In genomic region chr12:33052141-33053051, GRCh38 we compare ENCODE assay signal across 20 cellular contexts.
DNase-seq lines count a peak whose midpoint lies in the region; ATAC-seq and TF ChIP-seq lines count a peak whose summit lies in the region.
"Had no signal": no experiment of that assay in that cellular context is flagged by ENCODE, and none has a peak within 500 bp of the region (broad histone marks: within the 10 kb centered on the region; RNA-seq: fewer than 3 reads in every experiment).

No MANE protein-coding gene starts in this region.

- H3K4me1 Mint-ChIP-seq in GM23338 = peaks cover 16% of the 10 kb centered on the region

- 92% methylated on average over 41 of the region's 41 CpGs for WGBS in right cardiac atrium
- 84% methylated on average over 5 of the region's 41 CpGs; no CpG with 5 or more reads in 1 of the 2 donors for WGBS in gastroesophageal sphincter (ENCODE audit: low coverage in 1 of 2), 2 donors
- WGBS in spleen, 5 donors = 88 to 94% (median 92%) methylated on average over 13 to 41 of the region's 41 CpGs
- WGBS in stomach, 5 donors = 91 to 94% (median 91%) methylated on average over 9 to 41 of the region's 41 CpGs

- no peak for TF ChIP-seq POLR2A in gastroesophageal sphincter (IDR thresholded peaks at IDR 0.05)
- TF ChIP-seq POLR2A in spleen (IDR thresholded peaks at IDR 0.05) = no peak
- TF ChIP-seq POLR2A in stomach (IDR thresholded peaks at IDR 0.05) = no peak

- H3K4me1 ChIP-seq in right cardiac atrium (ENCODE audit: control insufficient read depth, insufficient read depth, low read length) (no peaks in the 10 kb centered on the region), gastroesophageal sphincter (no peaks in the 10 kb centered on the region), spleen (no peaks in the 10 kb centered on the region), GM23338 (ENCODE audit: insufficient read depth) (peaks cover 6% of the 10 kb centered on the region), stomach (no peaks in the 10 kb centered on the region)
- H3K4me1 ChIP-seq: HAP-1 had no signal

- no peak overlapping the region for H2AFZ ChIP-seq in GM23338
- H2AFZ ChIP-seq: GM23248 had no signal

- H3K9me3 Mint-ChIP-seq in GM23338 = peaks cover 7% of the 10 kb centered on the region

- DNase-seq in right cardiac atrium = peak in 2 of 3 donors; percentile 29 to 39
- no peak for DNase-seq in Right ventricle myocardium superior
- DNase-seq in spleen = peak; percentile 63
- DNase-seq in GM23338 (ENCODE audit: low spot score) = no peak
- DNase-seq in stomach = no peak
- no peak for DNase-seq in SHP77 treated with DMSO at 0.1 percent for 48 hours (lab: John Stamatoyannopoulos, UW)
- DNase-seq: GM23248, HFFc6, KBM-7, MV-4-11, NCI-H1105, NCI-H146, NCI-H1930, NCI-H446 treated with DMSO at 0.1 percent for 48 hours, NCI-H526, RPMI8226, SIG-M5 had no signal

- no peak overlapping the region for H3K27ac Mint-ChIP-seq in GM23338
- H3K27ac Mint-ChIP-seq: HFFc6 had no signal

- H3K27ac ChIP-seq in right cardiac atrium (ENCODE audit: low read length) = no peak overlapping the region
- H3K27ac ChIP-seq in gastroesophageal sphincter = no peak overlapping the region
- no peak overlapping the region for H3K27ac ChIP-seq in spleen
- H3K27ac ChIP-seq in GM23338 (ENCODE audit: low read depth) = no peak overlapping the region
- no peak overlapping the region for H3K27ac ChIP-seq in stomach
- H3K27ac ChIP-seq: GM23248, SK-N-MC had no signal

- H3K36me3 ChIP-seq in gastroesophageal sphincter = no peaks in the 10 kb centered on the region
- no peaks in the 10 kb centered on the region for H3K36me3 ChIP-seq in spleen
- no peaks in the 10 kb centered on the region for H3K36me3 ChIP-seq in GM23338 (ENCODE audit: insufficient read depth)
- H3K36me3 ChIP-seq in stomach = no peaks in the 10 kb centered on the region
- H3K36me3 ChIP-seq: HAP-1 had no signal

- H3F3A ChIP-seq in GM23338 (replicated peaks; ENCODE audit: low read depth) = no peaks in the 10 kb centered on the region

- no peaks in the 10 kb centered on the region for H3K79me2 ChIP-seq in GM23338 (replicated peaks; ENCODE audit: insufficient read depth)

- no peaks in the 10 kb centered on the region for H3K36me3 Mint-ChIP-seq in GM23338 (ENCODE audit: low read depth)

- H3K27me3 Mint-ChIP-seq in GM23338 (ENCODE audit: insufficient read depth, low read depth, poor library complexity) = peaks cover 1% of the 10 kb centered on the region

- no peaks in the 10 kb centered on the region for H3K9me2 ChIP-seq in GM23338 (ENCODE audit: insufficient read depth)

- H3K4me2 ChIP-seq in GM23338 = no peak overlapping the region

- TF ChIP-seq EP300 in gastroesophageal sphincter (IDR thresholded peaks at IDR 0.05) (no peak), stomach (IDR thresholded peaks at IDR 0.05) (no peak)

- intact Hi-C loops in right cardiac atrium (cut with DNase I) = no loop called here
- intact Hi-C loops in Right ventricle myocardium superior (cut with DNase I) = no loop called here
- intact Hi-C loops in spleen (cut with DNase I; ENCODE audit: low total_unique reads) = no loop called here
- intact Hi-C loops in stomach (cut with DNase I; ENCODE audit: low total_unique reads) = no loop called here

- H3K4me3 ChIP-seq in right cardiac atrium (ENCODE audit: low read length) (no peak overlapping the region), gastroesophageal sphincter (no peak overlapping the region), spleen (no peak overlapping the region), GM23338 (no peak overlapping the region), stomach (no peak overlapping the region)
- H3K4me3 ChIP-seq: GM23248, HAP-1, SK-N-MC had no signal

- H3K27me3 ChIP-seq in right cardiac atrium (ENCODE audit: control insufficient read depth, insufficient read depth) (no peaks in the 10 kb centered on the region), gastroesophageal sphincter (peaks cover 4% of the 10 kb centered on the region), spleen (replicated peaks in 1 of 7) (no peaks in the 10 kb centered on the region), GM23338 (ENCODE audit: insufficient read depth) (no peaks in the 10 kb centered on the region), stomach (no peaks in the 10 kb centered on the region)

- ATAC-seq in right cardiac atrium (peak in 1 of 2 donors; percentile 38), Right ventricle myocardium superior (ENCODE audit: poor library complexity) (no peak), gastroesophageal sphincter (peak; percentile 13), GM23338 (no peak)

- TF ChIP-seq CTCF in gastroesophageal sphincter (IDR thresholded peaks at IDR 0.05) (no peak), spleen (IDR thresholded peaks at IDR 0.05 in 8 of 11, conservative IDR thresholded peaks at IDR 0.05 in 3 of 11) (no peak), GM23338 (conservative IDR thresholded peaks at IDR 0.05; ENCODE audit: low read depth in 2 of 2) (no peak), stomach (IDR thresholded peaks at IDR 0.05) (no peak)

- H4K20me1 ChIP-seq in GM23338 (replicated peaks; ENCODE audit: insufficient read depth) = no peaks in the 10 kb centered on the region

- H3K9me3 ChIP-seq in right cardiac atrium (ENCODE audit: control insufficient read depth, low read length) (no peaks in the 10 kb centered on the region), gastroesophageal sphincter (no peaks in the 10 kb centered on the region), spleen (peaks cover 0 to 4% (median 0%) of the 10 kb centered on the region in 8 donors), stomach (no peaks in the 10 kb centered on the region)
- H3K9me3 ChIP-seq: HAP-1 had no signal

- no peak overlapping the region for H3K4me3 Mint-ChIP-seq in GM23338
- H3K4me3 Mint-ChIP-seq: HFFc6 had no signal

TF ChIP-seq in GM23338, 12 proteins besides CTCF, POLR2A, EP300 and RAD21:
- TF ChIP-seq CREB1 (CRISPR knock-in tag; IDR thresholded peaks at IDR 0.05; ENCODE audit: low read depth) = no peak
- no peak for TF ChIP-seq NANOG (IDR thresholded peaks at IDR 0.05; ENCODE audit: borderline replicate concordance)

Comparison
In these comparisons a context has a peak if more than half of its experiments do, and no peak if none do; other contexts are left out.
1. DNase-seq: peak in right cardiac atrium (2 of 3) and spleen (single experiment); none in Right ventricle myocardium superior (single experiment), GM23338 (single experiment), stomach (single experiment) and SHP77 treated with DMSO at 0.1 percent for 48 hours (single experiment).